Comparison of ENCODE assay signal across 36 cellular contexts in the genomic region with DNA sequence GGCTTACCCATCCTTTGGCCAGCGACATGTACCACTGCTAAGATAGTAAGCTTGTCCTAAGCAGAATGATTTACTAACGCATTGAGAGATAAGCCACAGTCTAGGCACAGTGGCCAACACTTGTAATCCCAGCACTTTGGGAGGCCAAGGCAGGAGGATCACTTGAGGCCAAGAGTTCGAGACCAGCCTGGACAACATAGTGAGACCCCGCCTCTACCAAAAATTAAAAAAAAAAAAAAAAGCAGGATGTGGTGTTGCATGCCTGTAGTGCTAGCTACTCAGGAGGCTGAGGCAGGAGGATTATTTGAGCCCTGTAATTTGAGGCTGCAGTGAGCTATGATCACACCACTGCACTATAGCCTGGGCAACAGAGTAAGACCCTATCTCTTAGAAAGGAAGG. TPM values are rescaled to one million over a fixed set of nuclear protein-coding genes. Genes with fewer than 3 reads are reported as not detected.
"Had no signal": no experiment of that assay in that cellular context is flagged by ENCODE, and none has a peak within 500 bp of the region (broad histone marks: within the 10 kb centered on the region; RNA-seq: fewer than 3 reads in every experiment).

No MANE protein-coding gene starts in this region.

- H3K27me3 ChIP-seq: brain microvascular endothelial cell, dorsolateral prefrontal cortex, esophagus muscularis mucosa, foreskin keratinocyte, gastrocnemius medialis, heart left ventricle had no signal

- ATAC-seq: activated CD4-positive, alpha-beta T cell treated with anti-CD3 and anti-CD28 coated beads for 36 hours; activated CD8-positive, alpha-beta memory T cell treated with anti-CD3 and anti-CD28 coated beads, Interleukin-2, amount 10 ng/mL, durations not matched to agents 7 days and 5 days; activated CD8-positive, alpha-beta T cell treated with anti-CD3 and anti-CD28 coated beads, Interleukin-2, amount 10 ng/mL, durations not matched to agents 7 days and 5 days; foreskin keratinocyte; gastrocnemius medialis; heart left ventricle had no signal

- H3K4me1 Mint-ChIP-seq: activated CD4-positive, alpha-beta T cell treated with anti-CD3 and anti-CD28 coated beads for 36 hours; activated CD4-positive, alpha-beta T cell treated with anti-CD3 and anti-CD28 coated beads, Interleukin-2, amount 10 ng/mL, durations not matched to agents 24 days and 14 days; activated CD8-positive, alpha-beta memory T cell treated with anti-CD3 and anti-CD28 coated beads, Interleukin-2, amount 10 ng/mL, durations not matched to agents 7 days and 5 days; activated naive CD4-positive, alpha-beta T cell treated with anti-CD3 and anti-CD28 coated beads, Interleukin-2, amount 10 ng/mL, durations not matched to agents 7 days and 5 days; central memory CD8-positive, alpha-beta T cell; endodermal cell had no signal

- H3K4me3 ChIP-seq: coronary artery, dorsolateral prefrontal cortex, esophagus muscularis mucosa, gastrocnemius medialis, heart left ventricle had no signal

- H3K27ac Mint-ChIP-seq: activated CD4-positive, alpha-beta memory T cell treated with anti-CD3 and anti-CD28 coated beads for 36 hours; activated CD4-positive, alpha-beta T cell treated with anti-CD3 and anti-CD28 coated beads for 36 hours; activated CD4-positive, alpha-beta T cell treated with anti-CD3 and anti-CD28 coated beads, Interleukin-2, amount 10 ng/mL, durations not matched to agents 24 days and 14 days; activated CD8-positive, alpha-beta memory T cell treated with anti-CD3 and anti-CD28 coated beads, Interleukin-2, amount 10 ng/mL, durations not matched to agents 7 days and 5 days; activated CD8-positive, alpha-beta T cell treated with anti-CD3 and anti-CD28 coated beads, Interleukin-2, amount 10 ng/mL, durations not matched to agents 7 days and 5 days; activated naive CD4-positive, alpha-beta T cell treated with anti-CD3 and anti-CD28 coated beads, Interleukin-2, amount 10 ng/mL, durations not matched to agents 7 days and 5 days; activated naive CD8-positive, alpha-beta T cell; activated T-helper 1 cell treated with anti-CD3 and anti-CD28 coated beads, Interleukin-12 subunit alpha, Interleukin-12 subunit beta, Interleukin-2, Interleukin-4 antibody, amounts not matched to agents 30 ng/mL and 10 ng/mL and 1 ng/mL, durations not matched to agents 14 hours and 24 hours and 36 hours; activated T-helper 2 cell treated with anti-CD3 and anti-CD28 coated beads, Interferon-gamma antibody, Interleukin-2, Interleukin-4, amounts not matched to agents 10 μg/mL and 5 μg/mL and 100 μg/mL, durations not matched to agents 14 hours and 24 hours and 36 hours; dendritic cell treated with granulocyte-macrophage colony-stimulating factor and Interleukin-4, amounts not matched to agents 40 ng/mL and 50 ng/mL, for 4 days; endodermal cell had no signal

- H3K27me3 Mint-ChIP-seq: activated CD4-positive, alpha-beta memory T cell treated with anti-CD3 and anti-CD28 coated beads for 36 hours; activated CD4-positive, alpha-beta T cell treated with anti-CD3 and anti-CD28 coated beads for 36 hours; activated CD4-positive, alpha-beta T cell treated with anti-CD3 and anti-CD28 coated beads, Interleukin-2, amount 10 ng/mL, durations not matched to agents 24 days and 14 days; activated CD8-positive, alpha-beta memory T cell treated with anti-CD3 and anti-CD28 coated beads, Interleukin-2, amount 10 ng/mL, durations not matched to agents 7 days and 5 days; activated naive CD4-positive, alpha-beta T cell treated with anti-CD3 and anti-CD28 coated beads, Interleukin-2, amount 10 ng/mL, durations not matched to agents 7 days and 5 days; activated naive CD8-positive, alpha-beta T cell; central memory CD8-positive, alpha-beta T cell; dendritic cell treated with granulocyte-macrophage colony-stimulating factor and Interleukin-4, amounts not matched to agents 40 ng/mL and 50 ng/mL, for 4 days had no signal

- H3K4me3 Mint-ChIP-seq: activated CD4-positive, alpha-beta memory T cell treated with anti-CD3 and anti-CD28 coated beads for 36 hours; activated CD4-positive, alpha-beta T cell treated with anti-CD3 and anti-CD28 coated beads for 36 hours; activated CD4-positive, alpha-beta T cell treated with anti-CD3 and anti-CD28 coated beads, Interleukin-2, amount 10 ng/mL, durations not matched to agents 24 days and 14 days; activated CD8-positive, alpha-beta memory T cell treated with anti-CD3 and anti-CD28 coated beads, Interleukin-2, amount 10 ng/mL, durations not matched to agents 7 days and 5 days; activated CD8-positive, alpha-beta T cell treated with anti-CD3 and anti-CD28 coated beads, Interleukin-2, amount 10 ng/mL, durations not matched to agents 7 days and 5 days; activated naive CD4-positive, alpha-beta T cell treated with anti-CD3 and anti-CD28 coated beads, Interleukin-2, amount 10 ng/mL, durations not matched to agents 7 days and 5 days; activated naive CD8-positive, alpha-beta T cell; activated T-helper 1 cell treated with anti-CD3 and anti-CD28 coated beads, Interleukin-12 subunit alpha, Interleukin-12 subunit beta, Interleukin-2, Interleukin-4 antibody, amounts not matched to agents 30 ng/mL and 10 ng/mL and 1 ng/mL, durations not matched to agents 14 hours and 24 hours and 36 hours; central memory CD8-positive, alpha-beta T cell; dendritic cell treated with granulocyte-macrophage colony-stimulating factor and Interleukin-4, amounts not matched to agents 40 ng/mL and 50 ng/mL, for 4 days; endodermal cell had no signal

- H3K9me3 ChIP-seq: esophagus muscularis mucosa, gastrocnemius medialis, heart left ventricle had no signal

- DNase-seq: activated CD4-positive, alpha-beta memory T cell treated with anti-CD3 and anti-CD28 coated beads for 36 hours; activated CD4-positive, alpha-beta T cell treated with anti-CD3 and anti-CD28 coated beads for 36 hours; activated CD4-positive, alpha-beta T cell treated with anti-CD3 and anti-CD28 coated beads, Interleukin-2, amount 10 ng/mL, durations not matched to agents 24 days and 14 days; activated CD4-positive, CD25-positive, alpha-beta regulatory T cell; activated CD4-positive, CD25-positive, alpha-beta regulatory T cell treated with anti-CD3 and anti-CD28 coated beads, Interleukin-2, amount 50 U/mL, for 72 hours; activated CD8-positive, alpha-beta memory T cell treated with anti-CD3 and anti-CD28 coated beads, Interleukin-2, amount 10 ng/mL, durations not matched to agents 7 days and 5 days; activated CD8-positive, alpha-beta memory T cell treated with anti-CD3 and anti-CD28 coated beads, Interleukin-2, amount 50 U/mL, for 4 hours; activated CD8-positive, alpha-beta T cell treated with anti-CD3 and anti-CD28 coated beads, Interleukin-2, amount 10 ng/mL, durations not matched to agents 7 days and 5 days; activated effector memory CD4-positive, alpha-beta T cell treated with anti-CD3 and anti-CD28 coated beads, Interleukin-2, amount 50 U/mL, for 16 hours; activated naive CD4-positive, alpha-beta T cell treated with anti-CD3 and anti-CD28 coated beads, Interleukin-2, amount 10 ng/mL, durations not matched to agents 7 days and 5 days; activated T-cell treated with anti-CD3 and anti-CD28 coated beads, Interleukin-2, amount 50 U/mL, for 1 hour; activated T-cell treated with anti-CD3 and anti-CD28 coated beads, Interleukin-2, amount 50 U/mL, for 48 hours; amniotic stem cell; anterior cingulate cortex; brain microvascular endothelial cell; dorsolateral prefrontal cortex; effector memory CD4-positive, alpha-beta T cell; endodermal cell; erythroblast; foreskin keratinocyte; gastrocnemius medialis; glutamatergic neuron; heart left ventricle; T-helper 1 cell; T-helper 2 cell had no signal

- H3K27ac ChIP-seq: brain microvascular endothelial cell, coronary artery, dorsolateral prefrontal cortex, esophagus muscularis mucosa, foreskin keratinocyte, gastrocnemius medialis, heart left ventricle, VCaP had no signal

- FAIRE-seq: astrocyte, bronchial epithelial cell had no signal

- H3K9me3 Mint-ChIP-seq: activated CD4-positive, alpha-beta memory T cell treated with anti-CD3 and anti-CD28 coated beads for 36 hours; activated CD4-positive, alpha-beta T cell treated with anti-CD3 and anti-CD28 coated beads, Interleukin-2, amount 10 ng/mL, durations not matched to agents 24 days and 14 days; activated naive CD4-positive, alpha-beta T cell treated with anti-CD3 and anti-CD28 coated beads, Interleukin-2, amount 10 ng/mL, durations not matched to agents 7 days and 5 days; activated T-helper 1 cell treated with anti-CD3 and anti-CD28 coated beads, Interleukin-12 subunit alpha, Interleukin-12 subunit beta, Interleukin-2, Interleukin-4 antibody, amounts not matched to agents 30 ng/mL and 10 ng/mL and 1 ng/mL, durations not matched to agents 14 hours and 24 hours and 36 hours; activated T-helper 2 cell treated with anti-CD3 and anti-CD28 coated beads, Interferon-gamma antibody, Interleukin-2, Interleukin-4, amounts not matched to agents 10 μg/mL and 5 μg/mL and 100 μg/mL, durations not matched to agents 14 hours and 24 hours and 36 hours; central memory CD8-positive, alpha-beta T cell; dendritic cell treated with granulocyte-macrophage colony-stimulating factor and Interleukin-4, amounts not matched to agents 40 ng/mL and 50 ng/mL, for 4 days; endodermal cell had no signal

- H3K4me1 ChIP-seq: esophagus muscularis mucosa, foreskin keratinocyte, gastrocnemius medialis had no signal

RNA-seq across cellular contexts. Expression of gene KIAA1549L, which starts 25.6 kb away (rescaled TPM):
- total RNA-seq: activated CD4-positive, alpha-beta memory T cell treated with anti-CD3 and anti-CD28 coated beads for 36 hours; activated CD4-positive, alpha-beta T cell treated with anti-CD3 and anti-CD28 coated beads for 36 hours; activated CD4-positive, alpha-beta T cell treated with anti-CD3 and anti-CD28 coated beads, Interleukin-2, amount 10 ng/mL, durations not matched to agents 24 days and 14 days; activated CD8-positive, alpha-beta memory T cell treated with anti-CD3 and anti-CD28 coated beads for 36 hours; activated CD8-positive, alpha-beta memory T cell treated with anti-CD3 and anti-CD28 coated beads, Interleukin-2, amount 10 ng/mL, durations not matched to agents 7 days and 5 days; activated CD8-positive, alpha-beta T cell treated with anti-CD3 and anti-CD28 coated beads, Interleukin-2, amount 10 ng/mL, durations not matched to agents 7 days and 5 days; activated T-helper 1 cell treated with anti-CD3 and anti-CD28 coated beads, Interleukin-12 subunit alpha, Interleukin-12 subunit beta, Interleukin-2, Interleukin-4 antibody, amounts not matched to agents 30 ng/mL and 10 ng/mL and 1 ng/mL, durations not matched to agents 14 hours and 24 hours and 36 hours; activated T-helper 2 cell treated with anti-CD3 and anti-CD28 coated beads, Interferon-gamma antibody, Interleukin-2, Interleukin-4, amounts not matched to agents 10 μg/mL and 5 μg/mL and 100 μg/mL, durations not matched to agents 14 hours and 24 hours and 36 hours had no signal
